ENCODE assay signal across 26 cellular contexts in the genomic region with DNA sequence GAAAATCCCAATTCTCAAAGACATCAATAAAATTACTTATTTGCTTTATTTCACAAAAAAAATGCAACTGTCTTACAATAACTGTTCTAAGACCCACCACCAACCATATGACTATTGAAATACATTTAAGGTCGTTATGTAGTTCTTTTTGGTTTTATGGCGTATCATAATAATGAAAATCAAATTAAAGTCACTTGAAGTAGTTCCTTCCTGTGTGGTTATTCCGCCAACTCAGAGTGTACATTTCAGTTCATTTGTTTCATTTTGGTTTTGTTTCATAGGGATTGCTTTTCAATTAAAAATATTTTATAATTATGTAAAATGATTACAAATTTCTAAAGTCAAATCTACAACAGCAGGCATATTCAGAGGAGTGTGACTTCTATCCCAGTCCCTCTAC. TPM values are rescaled to one million over a fixed set of nuclear protein-coding genes. Genes with fewer than 3 reads are reported as not detected.
A peak's percentile ranks its signal among the peaks of the same experiment; 100 is the strongest.
DNase-seq lines count a peak whose midpoint lies in the region; ATAC-seq lines count a peak whose summit lies in the region.
"Had no signal": no experiment of that assay in that cellular context is flagged by ENCODE, and none has a peak within 500 bp of the region (broad histone marks: within the 10 kb centered on the region; RNA-seq: fewer than 3 reads in every experiment).

No MANE protein-coding gene starts in this region.

- no peaks in the 10 kb centered on the region for H3K27me3 Mint-ChIP-seq in stimulated activated naive CD8-positive, alpha-beta T cell treated with anti-CD3 and anti-CD28 coated beads, Interleukin-15, Interleukin-2, amounts not matched to agents 100 ng/mL and 50 ng/mL, for 24 hours
- H3K27me3 Mint-ChIP-seq in T-helper 17 cell: no peaks in the 10 kb centered on the region
- no peaks in the 10 kb centered on the region for H3K27me3 Mint-ChIP-seq in dendritic cell treated with granulocyte-macrophage colony-stimulating factor and Interleukin-4, amounts not matched to agents 40 ng/mL and 50 ng/mL, for 4 days

- H3K27ac Mint-ChIP-seq in stimulated activated naive CD8-positive, alpha-beta T cell treated with anti-CD3 and anti-CD28 coated beads, Interleukin-15, Interleukin-2, amounts not matched to agents 100 ng/mL and 50 ng/mL, for 24 hours: peak overlapping the region; percentile 56
- H3K27ac Mint-ChIP-seq in T-helper 17 cell: peak overlapping the region; percentile 97
- H3K27ac Mint-ChIP-seq in dendritic cell treated with granulocyte-macrophage colony-stimulating factor and Interleukin-4, amounts not matched to agents 40 ng/mL and 50 ng/mL, for 4 days: peak overlapping the region; percentile 81
- H3K27ac Mint-ChIP-seq: nephron had no signal

- H3K4me1 Mint-ChIP-seq in stimulated activated naive CD8-positive, alpha-beta T cell treated with anti-CD3 and anti-CD28 coated beads, Interleukin-15, Interleukin-2, amounts not matched to agents 100 ng/mL and 50 ng/mL, for 24 hours (ENCODE audit: low read depth): peaks cover 79% of the 10 kb centered on the region
- H3K4me1 Mint-ChIP-seq in T-helper 17 cell: peaks cover 51% of the 10 kb centered on the region
- H3K4me1 Mint-ChIP-seq in dendritic cell treated with granulocyte-macrophage colony-stimulating factor and Interleukin-4, amounts not matched to agents 40 ng/mL and 50 ng/mL, for 4 days (ENCODE audit: low read depth): peaks cover 39% of the 10 kb centered on the region

- DNase-seq in stimulated activated naive CD8-positive, alpha-beta T cell treated with anti-CD3 and anti-CD28 coated beads, Interleukin-15, Interleukin-2, amounts not matched to agents 100 U/mL and 50 U/mL, for 24 hours: no peak
- DNase-seq in T-helper 17 cell (no peak), left cardiac atrium (no peak)
- DNase-seq: activated CD4-positive, alpha-beta T cell treated with anti-CD3 and anti-CD28 coated beads for 48 hours; activated CD8-positive, alpha-beta memory T cell treated with anti-CD3 and anti-CD28 coated beads, Interleukin-2, amount 50 U/mL, for 4 hours; activated gamma-delta T cell; anterior cingulate cortex; effector CD8-positive, alpha-beta T cell; GOT3; hippocampal formation; NCI-H1048; NCI-H446; NCI-H774; psoas muscle; sigmoid colon; stimulated activated CD4-positive, alpha-beta T cell treated with anti-CD3 and anti-CD28 coated beads, Interleukin-12 subunit alpha, Interleukin-12 subunit beta, amount 100 ng/mL, for 4 hours; stimulated activated CD4-positive, alpha-beta T cell treated with anti-CD3 and anti-CD28 coated beads, Interleukin-2, amount 100 ng/mL, for 48 hours; substantia nigra; SW 1271; trophoblast cell; WERI-Rb-1 had no signal

- no peaks in the 10 kb centered on the region for H3K9me3 Mint-ChIP-seq in stimulated activated naive CD8-positive, alpha-beta T cell treated with anti-CD3 and anti-CD28 coated beads, Interleukin-15, Interleukin-2, amounts not matched to agents 100 ng/mL and 50 ng/mL, for 24 hours
- H3K9me3 Mint-ChIP-seq in dendritic cell treated with granulocyte-macrophage colony-stimulating factor and Interleukin-4, amounts not matched to agents 40 ng/mL and 50 ng/mL, for 4 days: no peaks in the 10 kb centered on the region
- H3K9me3 Mint-ChIP-seq: nephron had no signal

- H3K36me3 Mint-ChIP-seq in stimulated activated naive CD8-positive, alpha-beta T cell treated with anti-CD3 and anti-CD28 coated beads, Interleukin-15, Interleukin-2, amounts not matched to agents 100 ng/mL and 50 ng/mL, for 24 hours (ENCODE audit: low read depth): no peaks in the 10 kb centered on the region
- no peaks in the 10 kb centered on the region for H3K36me3 Mint-ChIP-seq in T-helper 17 cell (ENCODE audit: low read depth)
- H3K36me3 Mint-ChIP-seq in dendritic cell treated with granulocyte-macrophage colony-stimulating factor and Interleukin-4, amounts not matched to agents 40 ng/mL and 50 ng/mL, for 4 days (ENCODE audit: low read depth): no peaks in the 10 kb centered on the region

- peak overlapping the region; percentile 42 for H3K4me3 Mint-ChIP-seq in stimulated activated naive CD8-positive, alpha-beta T cell treated with anti-CD3 and anti-CD28 coated beads, Interleukin-15, Interleukin-2, amounts not matched to agents 100 ng/mL and 50 ng/mL, for 24 hours
- peak overlapping the region; percentile 73 for H3K4me3 Mint-ChIP-seq in T-helper 17 cell
- H3K4me3 Mint-ChIP-seq in dendritic cell treated with granulocyte-macrophage colony-stimulating factor and Interleukin-4, amounts not matched to agents 40 ng/mL and 50 ng/mL, for 4 days: no peak overlapping the region
- H3K4me3 Mint-ChIP-seq: nephron had no signal

- no peak for ATAC-seq in stimulated activated naive CD8-positive, alpha-beta T cell treated with anti-CD3 and anti-CD28 coated beads, Interleukin-15, Interleukin-2, amounts not matched to agents 100 U/mL and 50 U/mL, for 24 hours
- ATAC-seq in T-helper 17 cell (no peak), left cardiac atrium (no peak), HG03432 (IDR thresholded peaks at IDR 0.05; ENCODE audit: unreplicated experiment) (no peak), HG03280 (IDR thresholded peaks at IDR 0.05; ENCODE audit: unreplicated experiment) (no peak)
- ATAC-seq: psoas muscle had no signal

- H3K9me3 ChIP-seq in T-helper 17 cell (ENCODE audit: control insufficient read depth, low read length, poor library complexity, severe bottlenecking): no peaks in the 10 kb centered on the region
- H3K9me3 ChIP-seq: psoas muscle, sigmoid colon had no signal

- intact Hi-C loops in dendritic cell treated with granulocyte-macrophage colony-stimulating factor and Interleukin-4, amounts not matched to agents 40 ng/mL and 50 ng/mL, for 4 days (cut with micrococcal nuclease): no loop called here
- intact Hi-C loops in left cardiac atrium (cut with DNase I): no loop called here

RNA-seq across cellular contexts. Expression of a gene that starts 45.9 kb away (rescaled TPM):
- 100 to 1,000 TPM; 187 to 243 TPM for total RNA-seq in T-helper 17 cell
- 10 to 100 TPM; 44.0 to 64.7 TPM for total RNA-seq in left cardiac atrium

RNA-seq across cellular contexts. Expression of a gene that starts 52.5 kb away (rescaled TPM):
- total RNA-seq in T-helper 17 cell: 10 to 100 TPM; 11.4 to 13.4 TPM
- 10 to 100 TPM; 41.3 to 50.4 TPM for total RNA-seq in left cardiac atrium
